ENCODE assay signal across 10 cellular contexts in the genomic region with DNA sequence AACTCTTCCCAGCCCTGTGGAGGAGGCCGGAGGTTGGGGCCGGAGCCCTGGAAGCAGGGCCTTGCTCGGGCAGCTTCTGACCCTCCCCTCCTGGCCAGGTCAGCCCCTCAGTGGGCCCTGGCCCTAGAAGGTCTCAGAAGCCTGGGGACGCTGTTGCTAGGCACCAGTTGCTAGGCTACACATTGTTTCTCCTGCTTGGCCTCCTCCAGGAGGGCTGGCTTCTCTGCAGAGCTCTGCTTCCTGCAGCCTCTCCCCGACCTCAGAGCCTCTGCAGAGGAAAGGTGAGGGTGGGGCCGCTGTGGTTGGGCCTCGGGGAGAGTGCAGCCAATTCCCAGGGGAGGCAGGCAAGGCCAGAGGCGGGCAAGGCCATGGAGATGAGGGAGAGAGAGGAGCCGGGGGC. TPM values are rescaled to one million over a fixed set of nuclear protein-coding genes. Genes with fewer than 3 reads are reported as not detected.
DNase-seq lines count a peak whose midpoint lies in the region; ATAC-seq, FAIRE-seq and TF ChIP-seq lines count a peak whose summit lies in the region.
"Had no signal": no experiment of that assay in that cellular context is flagged by ENCODE, and none has a peak within 500 bp of the region (broad histone marks: within the 10 kb centered on the region; RNA-seq: fewer than 3 reads in every experiment).

No MANE protein-coding gene starts in this region.

- H3K27me3 ChIP-seq in HepG2 (ENCODE audit: control insufficient read depth in 1 of 2, insufficient read depth in 2 of 2, low read length in 2 of 2) (peaks cover 2 to 39% of the 10 kb centered on the region in 2 experiments; a peak in 4 of 5 replicates), right lobe of liver (no peaks in the 10 kb centered on the region)

- TF ChIP-seq CTCF in HepG2 (CRISPR knock-in tag; IDR thresholded peaks at IDR 0.05) (no peak), right lobe of liver (IDR thresholded peaks at IDR 0.05) (no peak), endothelial cell (IDR thresholded peaks at IDR 0.05; ENCODE audit: unreplicated experiment) (no peak)

- H3K27ac Mint-ChIP-seq in endothelial cell (ENCODE audit: unreplicated experiment) = peak overlapping the region; percentile 80
- H3K27ac Mint-ChIP-seq: CD4-positive, CD25-positive, alpha-beta regulatory T cell had no signal

- no peaks in the 10 kb centered on the region for H3K79me2 ChIP-seq in HepG2 (ENCODE audit: insufficient read depth, low read length)

- CTCF ChIA-PET in HepG2 (lab: Yijun Ruan, JAX; ENCODE audit: low intra/inter-chr PET ratio, low total read pairs) = interaction anchor here (1.3 to 5.8 kb wide), 2 partner anchors 35 to 36 kb away, joined by 3 to 87 read pairs; no protein-coding TSS in a partner anchor

- BruUV-seq in HepG2 (replicated peaks; lab: Mats Ljungman, UMichigan) = no TSS peak

- no peak overlapping the region for H3K4me3 ChIP-seq in HepG2 (replicated peaks in 1 of 3; ENCODE audit: insufficient read depth in 1 of 3, low read depth in 2 of 3, low read length in 3 of 3)
- H3K4me3 ChIP-seq in right lobe of liver = no peak overlapping the region

- WGBS in HepG2 (ENCODE audit: low lambda C conversion rate) = 5% methylated on average over 3 of the region's 9 CpGs
- 58% methylated on average over 4 of the region's 9 CpGs for WGBS in right lobe of liver (ENCODE audit: insufficient coverage, low coverage, low lambda C conversion rate, missing lambda C conversion rate)

- H3K27ac ChIP-seq in HepG2 (ENCODE audit: extremely low read length, insufficient read depth, low read length) (no peak overlapping the region), right lobe of liver (no peak overlapping the region)

- no peak overlapping the region for H3K4me3 Mint-ChIP-seq in endothelial cell (ENCODE audit: unreplicated experiment)
- H3K4me3 Mint-ChIP-seq: CD4-positive, CD25-positive, alpha-beta regulatory T cell had no signal

- TF ChIP-seq POLR2A in HepG2 (IDR thresholded peaks at IDR 0.05; ENCODE audit: insufficient read depth in 1 of 2, low read depth in 2 of 2, low read length in 2 of 2) (no peak), right lobe of liver (IDR thresholded peaks at IDR 0.05) (no peak)

- H3K4me1 Mint-ChIP-seq in endothelial cell (ENCODE audit: unreplicated experiment) = peaks cover 2% of the 10 kb centered on the region

- intact Hi-C loops in HepG2 (cut with micrococcal nuclease; ENCODE audit: unreplicated experiment) = no loop called here
- intact Hi-C loops in right lobe of liver (cut with DNase I) = no loop called here

- peaks cover 5% of the 10 kb centered on the region for H3K36me3 Mint-ChIP-seq in endothelial cell (ENCODE audit: low read depth, unreplicated experiment)
- H3K36me3 Mint-ChIP-seq: CD4-positive, CD25-positive, alpha-beta regulatory T cell had no signal

- H3K9ac ChIP-seq in HepG2 (ENCODE audit: insufficient read depth, low read depth, low read length) = no peak overlapping the region

- H3K27me3 Mint-ChIP-seq in endothelial cell (ENCODE audit: unreplicated experiment) = peaks cover 10% of the 10 kb centered on the region
- H3K27me3 Mint-ChIP-seq: CD4-positive, CD25-positive, alpha-beta regulatory T cell had no signal

- no peak for FAIRE-seq in HepG2 (lab: Jason Lieb, UNC)
- no peak for FAIRE-seq in urothelium cell line (lab: Jason Lieb, UNC)

- no peaks in the 10 kb centered on the region for H4K20me1 ChIP-seq in HepG2 (ENCODE audit: insufficient read depth, low read length)

- TF ChIP-seq EP300 in HepG2 (IDR thresholded peaks at IDR 0.05; ENCODE audit: low read depth in 2 of 2, low read length in 2 of 2) (no peak), HepG2 (CRISPR knock-in tag; IDR thresholded peaks at IDR 0.05; ENCODE audit: borderline replicate concordance) (no peak)

- no peaks in the 10 kb centered on the region for H3K9me3 ChIP-seq in HepG2 (ENCODE audit: low read length)
- no peaks in the 10 kb centered on the region for H3K9me3 ChIP-seq in right lobe of liver

- in situ Hi-C loops in HepG2 (cut with HindIII; ENCODE audit: extremely low pct_ligation_motif_present, low pct_unique_long_range_greater_than_20kb) = no loop called here
- in situ Hi-C loops in ACHN (cut with HindIII; ENCODE audit: low pct_ligation_motif_present, low pct_unique_long_range_greater_than_20kb, low sequenced_read_pairs) = no loop called here

- H3K36me3 ChIP-seq in HepG2 (replicated peaks in 1 of 2; ENCODE audit: control insufficient read depth in 1 of 2, insufficient read depth in 2 of 2, low read length in 2 of 2) = no peaks in the 10 kb centered on the region
- no peaks in the 10 kb centered on the region for H3K36me3 ChIP-seq in right lobe of liver

- peak; percentile 15 for ATAC-seq in HepG2
- ATAC-seq in right lobe of liver = no peak
- ATAC-seq in HG03175 (IDR thresholded peaks at IDR 0.05; ENCODE audit: unreplicated experiment) = no peak

- no peak for TF ChIP-seq RAD21 in HepG2 (CRISPR knock-in tag; IDR thresholded peaks at IDR 0.05)

- no peak overlapping the region for H2AFZ ChIP-seq in HepG2 (ENCODE audit: low read length)

- H3K4me2 ChIP-seq in HepG2 (ENCODE audit: low read depth, low read length) = no peak overlapping the region

- POLR2A ChIA-PET in HepG2 (lab: Yijun Ruan, JAX) = no interaction called here

- no peaks in the 10 kb centered on the region for H3K9me3 Mint-ChIP-seq in endothelial cell (ENCODE audit: unreplicated experiment)

- no peak for DNase-seq in HepG2 (ENCODE audit: low spot score)
- DNase-seq in right lobe of liver = no peak
- DNase-seq in NCI-H526 (lab: John Stamatoyannopoulos, UW) = peak; percentile 87 to 95
- peak; percentile 74 for DNase-seq in endothelial cell (ENCODE audit: low spot score)
- peak; percentile 50 for DNase-seq in urothelium cell line (ENCODE audit: low spot score)
- no peak for DNase-seq in ACHN
- no peak for DNase-seq in NCI-H446 (lab: John Stamatoyannopoulos, UW)
- DNase-seq: CD4-positive, CD25-positive, alpha-beta regulatory T cell; central memory CD4-positive, alpha-beta T cell had no signal

- H3K4me1 ChIP-seq in HepG2 (ENCODE audit: insufficient read depth, low read length) (peaks cover 47% of the 10 kb centered on the region), right lobe of liver (peaks cover 0 to 3% (median 0%) of the 10 kb centered on the region in 4 donors)

RNA-seq across cellular contexts. Expression of gene LRRC10B, which starts 27.6 kb away (rescaled TPM):
- total RNA-seq in HepG2 (2016; rRNA removed; fragmentation: Illumina TruSeq; extraction: Trizol) = not detected in 2 replicates
- total RNA-seq in HepG2 (2016; cell fraction: cytosol; rRNA removed; fragmentation: Illumina TruSeq; extraction: Trizol; ENCODE audit: low read depth) = not detected in 2 replicates
- total RNA-seq in HepG2 (2016; cell fraction: insoluble cytoplasmic fraction; rRNA removed; fragmentation: Illumina TruSeq; extraction: Trizol) = not detected in 2 replicates
- not detected in 2 replicates for total RNA-seq in HepG2 (2016; cell fraction: membrane; rRNA removed; fragmentation: Illumina TruSeq; extraction: Trizol)
- total RNA-seq in HepG2 (2016; cell fraction: nucleus; rRNA removed; fragmentation: Illumina TruSeq; extraction: Trizol) = not detected in 2 replicates
- not detected in 2 replicates for polyA plus RNA-seq in HepG2 (2011; rRNA removed)
- polyA plus RNA-seq in HepG2 (2011; cell fraction: cytosol; rRNA removed) = not detected in 2 replicates
- polyA plus RNA-seq in HepG2 (2011; cell fraction: nucleus; rRNA removed) = not detected in 2 replicates
- polyA plus RNA-seq in HepG2 (2012) = not detected in 2 replicates
- polyA plus RNA-seq in HepG2 (2016; cell fraction: cytosol; fragmentation: Illumina TruSeq; extraction: Trizol; ENCODE audit: low read depth) = not detected in 2 replicates
- not detected in 2 replicates for polyA plus RNA-seq in HepG2 (2016; cell fraction: insoluble cytoplasmic fraction; fragmentation: Illumina TruSeq; extraction: Trizol; ENCODE audit: low read depth)
- not detected in 2 replicates for polyA plus RNA-seq in HepG2 (2016; cell fraction: membrane; fragmentation: Illumina TruSeq; extraction: Trizol; ENCODE audit: low read depth)
- not detected in 2 replicates for polyA plus RNA-seq in HepG2 (2016; cell fraction: nucleus; fragmentation: Illumina TruSeq; extraction: Trizol; ENCODE audit: insufficient read depth, low read depth)
- polyA minus RNA-seq in HepG2 (2011; rRNA and poly(A)+ RNA removed; ENCODE audit: low replicate concordance) = not detected in 2 replicates
- not detected in 2 replicates for polyA minus RNA-seq in HepG2 (2011; cell fraction: cytosol; rRNA and poly(A)+ RNA removed)
- polyA minus RNA-seq in HepG2 (2011; cell fraction: nucleus; rRNA and poly(A)+ RNA removed) = not detected in 2 replicates
- total RNA-seq in right lobe of liver = not detected
- total RNA-seq in endothelial cell (ENCODE audit: unreplicated experiment) = 0.13 TPM
- total RNA-seq: CD4-positive, CD25-positive, alpha-beta regulatory T cell had no signal
- polyA plus RNA-seq: CD4-positive, CD25-positive, alpha-beta regulatory T cell had no signal

RNA-seq across cellular contexts. Expression of gene SDHAF2, which starts 51.0 kb away (rescaled TPM):
- total RNA-seq in HepG2 (2016; rRNA removed; fragmentation: Illumina TruSeq; extraction: Trizol) (44.2 and 53.3 TPM in 2 replicates), right lobe of liver (10 to 100 TPM; 17.7 to 62.5 (median 23.3) TPM), endothelial cell (ENCODE audit: unreplicated experiment) (47.2 TPM)
- 30.3 and 32.6 TPM in 2 replicates for total RNA-seq in HepG2 (2016; cell fraction: cytosol; rRNA removed; fragmentation: Illumina TruSeq; extraction: Trizol; ENCODE audit: low read depth)
- total RNA-seq in HepG2 (2016; cell fraction: insoluble cytoplasmic fraction; rRNA removed; fragmentation: Illumina TruSeq; extraction: Trizol) = 44.0 and 50.9 TPM in 2 replicates
- 39.7 and 41.1 TPM in 2 replicates for total RNA-seq in HepG2 (2016; cell fraction: membrane; rRNA removed; fragmentation: Illumina TruSeq; extraction: Trizol)
- 25.6 and 36.2 TPM in 2 replicates for total RNA-seq in HepG2 (2016; cell fraction: nucleus; rRNA removed; fragmentation: Illumina TruSeq; extraction: Trizol)
- polyA plus RNA-seq in HepG2 (2011; rRNA removed) = 70.4 and 70.5 TPM in 2 replicates
- polyA plus RNA-seq in HepG2 (2011; cell fraction: cytosol; rRNA removed) = 81.8 and 87.8 TPM in 2 replicates
- 26.5 and 33.7 TPM in 2 replicates for polyA plus RNA-seq in HepG2 (2011; cell fraction: nucleus; rRNA removed)
- 25.1 and 33.9 TPM in 2 replicates for polyA plus RNA-seq in HepG2 (2012)
- polyA plus RNA-seq in HepG2 (2016; cell fraction: cytosol; fragmentation: Illumina TruSeq; extraction: Trizol; ENCODE audit: low read depth) = 25.0 and 26.0 TPM in 2 replicates
- 65.1 and 67.8 TPM in 2 replicates for polyA plus RNA-seq in HepG2 (2016; cell fraction: insoluble cytoplasmic fraction; fragmentation: Illumina TruSeq; extraction: Trizol; ENCODE audit: low read depth)
- 38.0 and 41.3 TPM in 2 replicates for polyA plus RNA-seq in HepG2 (2016; cell fraction: membrane; fragmentation: Illumina TruSeq; extraction: Trizol; ENCODE audit: low read depth)
- polyA plus RNA-seq in HepG2 (2016; cell fraction: nucleus; fragmentation: Illumina TruSeq; extraction: Trizol; ENCODE audit: insufficient read depth, low read depth) = 48.1 and 64.5 TPM in 2 replicates
- polyA minus RNA-seq in HepG2 (2011; rRNA and poly(A)+ RNA removed; ENCODE audit: low replicate concordance) = 102 and 166 TPM in 2 replicates
- polyA minus RNA-seq in HepG2 (2011; cell fraction: cytosol; rRNA and poly(A)+ RNA removed) = 21.2 and 24.1 TPM in 2 replicates
- 54.1 and 63.3 TPM in 2 replicates for polyA minus RNA-seq in HepG2 (2011; cell fraction: nucleus; rRNA and poly(A)+ RNA removed)

RNA-seq across cellular contexts. Expression of gene CPSF7, which starts 51.2 kb away (rescaled TPM):
- total RNA-seq in HepG2 (2016; rRNA removed; fragmentation: Illumina TruSeq; extraction: Trizol) (29.4 and 34.1 TPM in 2 replicates), right lobe of liver (10 to 100 TPM; 16.7 to 52.0 (median 31.7) TPM), endothelial cell (ENCODE audit: unreplicated experiment) (79.5 TPM)
- 7.3 and 8.6 TPM in 2 replicates for total RNA-seq in HepG2 (2016; cell fraction: cytosol; rRNA removed; fragmentation: Illumina TruSeq; extraction: Trizol; ENCODE audit: low read depth)
- 25.4 and 37.8 TPM in 2 replicates for total RNA-seq in HepG2 (2016; cell fraction: insoluble cytoplasmic fraction; rRNA removed; fragmentation: Illumina TruSeq; extraction: Trizol)
- 19.4 and 20.2 TPM in 2 replicates for total RNA-seq in HepG2 (2016; cell fraction: membrane; rRNA removed; fragmentation: Illumina TruSeq; extraction: Trizol)
- total RNA-seq in HepG2 (2016; cell fraction: nucleus; rRNA removed; fragmentation: Illumina TruSeq; extraction: Trizol) = 48.4 and 51.2 TPM in 2 replicates
- 36.8 and 40.6 TPM in 2 replicates for polyA plus RNA-seq in HepG2 (2011; rRNA removed)
- 16.4 and 19.7 TPM in 2 replicates for polyA plus RNA-seq in HepG2 (2011; cell fraction: cytosol; rRNA removed)
- polyA plus RNA-seq in HepG2 (2011; cell fraction: nucleus; rRNA removed) = 110 and 125 TPM in 2 replicates
- polyA plus RNA-seq in HepG2 (2012) = 47.5 and 48.9 TPM in 2 replicates
- 3.7 and 4.1 TPM in 2 replicates for polyA plus RNA-seq in HepG2 (2016; cell fraction: cytosol; fragmentation: Illumina TruSeq; extraction: Trizol; ENCODE audit: low read depth)
- 36.9 and 49.6 TPM in 2 replicates for polyA plus RNA-seq in HepG2 (2016; cell fraction: insoluble cytoplasmic fraction; fragmentation: Illumina TruSeq; extraction: Trizol; ENCODE audit: low read depth)
- 13.1 and 15.0 TPM in 2 replicates for polyA plus RNA-seq in HepG2 (2016; cell fraction: membrane; fragmentation: Illumina TruSeq; extraction: Trizol; ENCODE audit: low read depth)
- 151 and 159 TPM in 2 replicates for polyA plus RNA-seq in HepG2 (2016; cell fraction: nucleus; fragmentation: Illumina TruSeq; extraction: Trizol; ENCODE audit: insufficient read depth, low read depth)
- polyA minus RNA-seq in HepG2 (2011; rRNA and poly(A)+ RNA removed; ENCODE audit: low replicate concordance) = 43.6 and 128 TPM in 2 replicates
- 14.5 and 17.3 TPM in 2 replicates for polyA minus RNA-seq in HepG2 (2011; cell fraction: cytosol; rRNA and poly(A)+ RNA removed)
- polyA minus RNA-seq in HepG2 (2011; cell fraction: nucleus; rRNA and poly(A)+ RNA removed) = 56.7 and 63.0 TPM in 2 replicates

Comparison
In these comparisons a context has a peak if more than half of its experiments do, and no peak if none do; other contexts are left out.
1. DNase-seq: peak in NCI-H526 (2 of 2), endothelial cell (single experiment) and urothelium cell line (single experiment); none in HepG2 (single experiment), right lobe of liver (0 of 3), ACHN (single experiment) and NCI-H446 (0 of 2).